ENCODE assay signal across 16 cellular contexts in genomic region chr2:54194761-54195750, GRCh38.
"Had no signal": no experiment of that assay in that cellular context is flagged by ENCODE, and none has a peak within 500 bp of the region (broad histone marks: within the 10 kb centered on the region; RNA-seq: fewer than 3 reads in every experiment).

No MANE protein-coding gene starts in this region.

- H3K4me1 ChIP-seq: neural progenitor cell, suprapubic skin had no signal

- H3K9ac ChIP-seq: neural progenitor cell had no signal

- H3K4me3 Mint-ChIP-seq: activated CD4-positive, alpha-beta T cell treated with anti-CD3 and anti-CD28 coated beads, Interleukin-2, amount 10 ng/mL, durations not matched to agents 24 days and 14 days; activated CD8-positive, alpha-beta T cell treated with anti-CD3 and anti-CD28 coated beads, Interleukin-2, amount 10 ng/mL, durations not matched to agents 7 days and 5 days; neural progenitor cell had no signal

- H3K4me1 Mint-ChIP-seq: activated CD4-positive, alpha-beta T cell treated with anti-CD3 and anti-CD28 coated beads, Interleukin-2, amount 10 ng/mL, durations not matched to agents 24 days and 14 days; neural progenitor cell had no signal

- H3K27ac ChIP-seq: cardiac muscle cell, hepatocyte, neural progenitor cell, ovary, suprapubic skin had no signal

- H3K27me3 Mint-ChIP-seq: activated CD4-positive, alpha-beta T cell treated with anti-CD3 and anti-CD28 coated beads, Interleukin-2, amount 10 ng/mL, durations not matched to agents 24 days and 14 days had no signal

- H3K9me3 ChIP-seq: ovary, suprapubic skin had no signal

- DNase-seq: activated CD4-positive, CD25-positive, alpha-beta regulatory T cell; activated CD8-positive, alpha-beta memory T cell treated with anti-CD3 and anti-CD28 coated beads, Interleukin-2, amount 50 U/mL, for 4 hours; activated CD8-positive, alpha-beta T cell treated with anti-CD3 and anti-CD28 coated beads, Interleukin-2, amount 10 ng/mL, durations not matched to agents 7 days and 5 days; activated effector memory CD4-positive, alpha-beta T cell treated with anti-CD3 and anti-CD28 coated beads, Interleukin-2, amount 50 U/mL, for 16 hours; activated T-cell treated with anti-CD3 and anti-CD28 coated beads, Interleukin-2, amount 50 U/mL, for 48 hours; ovary; stimulated activated naive CD8-positive, alpha-beta T cell treated with anti-CD3 and anti-CD28 coated beads, Interleukin-15, Interleukin-2, amounts not matched to agents 100 U/mL and 50 U/mL, for 24 hours; trophoblast cell had no signal

- ATAC-seq: activated CD8-positive, alpha-beta T cell treated with anti-CD3 and anti-CD28 coated beads, Interleukin-2, amount 10 ng/mL, durations not matched to agents 7 days and 5 days; activated naive CD4-positive, alpha-beta T cell treated with anti-CD3 and anti-CD28 coated beads, Interleukin-2, amount 50 U/mL, for 72 hours; left lobe of liver; sciatic nerve; stimulated activated naive CD8-positive, alpha-beta T cell treated with anti-CD3 and anti-CD28 coated beads, Interleukin-15, Interleukin-2, amounts not matched to agents 100 U/mL and 50 U/mL, for 24 hours had no signal

- H3K27me3 ChIP-seq: cardiac muscle cell, hepatocyte, neural progenitor cell, ovary, suprapubic skin had no signal

- H2AFZ ChIP-seq: hepatocyte, neural progenitor cell had no signal

- H3K27ac Mint-ChIP-seq: activated CD4-positive, alpha-beta T cell treated with anti-CD3 and anti-CD28 coated beads, Interleukin-2, amount 10 ng/mL, durations not matched to agents 24 days and 14 days; activated CD8-positive, alpha-beta T cell treated with anti-CD3 and anti-CD28 coated beads, Interleukin-2, amount 10 ng/mL, durations not matched to agents 7 days and 5 days; activated naive CD4-positive, alpha-beta T cell treated with anti-CD3 and anti-CD28 coated beads, Interleukin-2, amount 50 U/mL, for 72 hours; neural progenitor cell had no signal

- H3K9me3 Mint-ChIP-seq: activated CD4-positive, alpha-beta T cell treated with anti-CD3 and anti-CD28 coated beads, Interleukin-2, amount 10 ng/mL, durations not matched to agents 24 days and 14 days; activated naive CD4-positive, alpha-beta T cell treated with anti-CD3 and anti-CD28 coated beads, Interleukin-2, amount 50 U/mL, for 72 hours; neural progenitor cell had no signal

- H3K36me3 Mint-ChIP-seq: activated naive CD4-positive, alpha-beta T cell treated with anti-CD3 and anti-CD28 coated beads, Interleukin-2, amount 50 U/mL, for 72 hours; neural progenitor cell had no signal

- H3K4me3 ChIP-seq: cardiac muscle cell, hepatocyte, neural progenitor cell, ovary, suprapubic skin had no signal

- H3K36me3 ChIP-seq: cardiac muscle cell, neural progenitor cell, ovary, suprapubic skin had no signal

- H3K4me2 ChIP-seq: hepatocyte, neural progenitor cell had no signal

- H3K79me2 ChIP-seq: hepatocyte had no signal
